In genomic region chr9:132901859-132902831, GRCh38 we compare ENCODE assay signal across 8 cellular contexts. TPM values are rescaled to one million over a fixed set of nuclear protein-coding genes. Genes with fewer than 3 reads are reported as not detected.
DNase-seq lines count a peak whose midpoint lies in the region; ATAC-seq lines count a peak whose summit lies in the region.

No MANE protein-coding gene starts in this region.

- peaks cover 1 to 2% of the 10 kb centered on the region in 2 donors for H3K36me3 Mint-ChIP-seq in activated T-cell treated with anti-CD3 and anti-CD28 coated beads, Interleukin-2, amount 50 U/mL, for 72 hours (ENCODE audit: insufficient read depth in 2 of 2)

- no peaks in the 10 kb centered on the region for H3K27me3 Mint-ChIP-seq in activated T-cell treated with anti-CD3 and anti-CD28 coated beads, Interleukin-2, amount 50 U/mL, for 72 hours (ENCODE audit: low read depth)

- H3K9me3 Mint-ChIP-seq in activated T-cell treated with anti-CD3 and anti-CD28 coated beads, Interleukin-2, amount 50 U/mL, for 72 hours = no peaks in the 10 kb centered on the region

- H3K4me3 Mint-ChIP-seq in activated T-cell treated with anti-CD3 and anti-CD28 coated beads, Interleukin-2, amount 50 U/mL, for 72 hours = no peak overlapping the region

- DNase-seq in GM04504 (ENCODE audit: low read depth) = peak; percentile 69
- DNase-seq in HuH-7 (ENCODE audit: low spot score) = peak; percentile 80
- DNase-seq in RKO (ENCODE audit: low spot score) = peak; percentile 96
- peak; percentile 72 to 81 for DNase-seq in activated T-cell treated with anti-CD3 and anti-CD28 coated beads, Interleukin-2, amount 50 U/mL, for 72 hours
- DNase-seq in fibroblast of peridontal ligament (ENCODE audit: extremely low read depth) = peak; percentile 89
- peak; percentile 61 for DNase-seq in non-pigmented ciliary epithelial cell (ENCODE audit: low read depth)
- DNase-seq in superior temporal gyrus (ENCODE audit: extremely low spot score) = peak; percentile 95

- H3K27ac Mint-ChIP-seq in activated T-cell treated with anti-CD3 and anti-CD28 coated beads, Interleukin-2, amount 50 U/mL, for 72 hours = peak overlapping the region; percentile 18

- peak; percentile 97 to 98 for ATAC-seq in activated T-cell treated with anti-CD3 and anti-CD28 coated beads, Interleukin-2, amount 50 U/mL, for 72 hours (replicated peaks in 1 of 2)
- ATAC-seq in HG02571 (IDR thresholded peaks at IDR 0.05; ENCODE audit: unreplicated experiment) = no peak

- peaks cover 11% of the 10 kb centered on the region for H3K4me1 Mint-ChIP-seq in activated T-cell treated with anti-CD3 and anti-CD28 coated beads, Interleukin-2, amount 50 U/mL, for 72 hours (ENCODE audit: low read depth)

RNA-seq across cellular contexts. Expression of gene SPACA9, which starts 23.4 kb away (rescaled TPM):
- total RNA-seq in activated T-cell treated with anti-CD3 and anti-CD28 coated beads, Interleukin-2, amount 50 U/mL, for 72 hours = 1 to 10 TPM; 5.2 to 5.8 TPM

RNA-seq across cellular contexts. Expression of gene AK8, which starts 24.1 kb away (rescaled TPM):
- under 1 TPM; 0.24 to 0.63 TPM for total RNA-seq in activated T-cell treated with anti-CD3 and anti-CD28 coated beads, Interleukin-2, amount 50 U/mL, for 72 hours

RNA-seq across cellular contexts. Expression of gene TSC1, which starts 42.3 kb away (rescaled TPM):
- total RNA-seq in activated T-cell treated with anti-CD3 and anti-CD28 coated beads, Interleukin-2, amount 50 U/mL, for 72 hours = 10 to 100 TPM; 28.8 to 30.2 TPM
